8 cellular contexts compared by ENCODE assay signal in genomic region chr15:45022871-45023658, GRCh38. TPM values are rescaled to one million over a fixed set of nuclear protein-coding genes. Genes with fewer than 3 reads are reported as not detected.
DNase-seq lines count a peak whose midpoint lies in the region; ATAC-seq, FAIRE-seq and TF ChIP-seq lines count a peak whose summit lies in the region.

Gene SORD (plus strand): TSS chr15:45023195. CDS start chr15:45023284, 89 bp downstream.

- TF ChIP-seq CTCF in WERI-Rb-1 (IDR thresholded peaks at IDR 0.05; ENCODE audit: low read depth, low read length) (no peak), mammary epithelial cell (conservative IDR thresholded peaks at IDR 0.05 in 1 of 2, IDR thresholded peaks at IDR 0.05 in 1 of 2; ENCODE audit: extremely low read depth in 1 of 2, insufficient read depth in 1 of 2, low read depth in 1 of 2, low read length in 2 of 2) (no peak)

- FAIRE-seq in small intestine (lab: Jason Lieb, UNC), result no peak

- H3K27me3 ChIP-seq in ACC112 (ENCODE audit: insufficient read depth, low read length), result peaks cover 21% of the 10 kb centered on the region
- no peaks in the 10 kb centered on the region for H3K27me3 ChIP-seq in WERI-Rb-1 (ENCODE audit: insufficient read depth, low read depth, severe bottlenecking)
- H3K27me3 ChIP-seq in mammary epithelial cell (ENCODE audit: insufficient read depth, low read length), result no peaks in the 10 kb centered on the region
- H3K27me3 ChIP-seq in small intestine (ENCODE audit: control insufficient read depth in 2 of 2, insufficient read depth in 2 of 2, low read length in 2 of 2), result no peaks in the 10 kb centered on the region

- H3K4me3 ChIP-seq in ACC112 (ENCODE audit: low read depth, low read length), result peak within 1 kb of the TSS; percentile 91
- H3K4me3 ChIP-seq in WERI-Rb-1 (ENCODE audit: low read depth, low read length), result peak within 1 kb of the TSS; percentile 90
- peak within 1 kb of the TSS; percentile 79 to 80 (median 79) for H3K4me3 ChIP-seq in mammary epithelial cell (replicated peaks in 1 of 3; ENCODE audit: insufficient read depth in 1 of 3, low read depth in 2 of 3, low read length in 3 of 3)
- H3K4me3 ChIP-seq in small intestine (ENCODE audit: low read depth in 1 of 2, low read length in 2 of 2), result peak within 1 kb of the TSS; percentile 71 to 75

- H3K36me3 ChIP-seq in ACC112 (ENCODE audit: insufficient read depth, low read length) (peaks cover 8% of the 10 kb centered on the region; the same call in 1 of the 2 replicates), WERI-Rb-1 (no peaks in the 10 kb centered on the region; the same call in 1 of the 2 replicates), mammary epithelial cell (ENCODE audit: insufficient read depth, low read length) (no peaks in the 10 kb centered on the region), small intestine (ENCODE audit: control insufficient read depth in 2 of 2, insufficient read depth in 2 of 2, low read length in 2 of 2) (no peaks in the 10 kb centered on the region)

- peak; percentile 73 for DNase-seq in NCI-H2196 (lab: John Stamatoyannopoulos, UW; ENCODE audit: unreplicated experiment)
- DNase-seq in WERI-Rb-1, result peak; percentile 95
- DNase-seq in mammary epithelial cell, result peak; percentile 73
- peak; percentile 99 for DNase-seq in iPS-NIHi11 (ENCODE audit: low spot score)
- DNase-seq in small intestine, result peak; percentile 93

- peak within 1 kb of the TSS; percentile 89 for H2AFZ ChIP-seq in ACC112 (ENCODE audit: low read length, unreplicated experiment)
- peak within 1 kb of the TSS; percentile 99 for H2AFZ ChIP-seq in mammary epithelial cell (ENCODE audit: low read depth, low read length)

- ATAC-seq in GM18867 (IDR thresholded peaks at IDR 0.05; ENCODE audit: unreplicated experiment), result peak; percentile 97
- ATAC-seq in HG03097 (IDR thresholded peaks at IDR 0.05; ENCODE audit: low FRiP score, unreplicated experiment), result peak; percentile 88

- intact Hi-C loops in mammary epithelial cell (cut with micrococcal nuclease), result no loop called here

- in situ Hi-C loops in mammary epithelial cell (cut with MboI; ENCODE audit: low sequenced_read_pairs in 2 of 2), result no loop called here

- peak within 1 kb of the TSS; percentile 96 for H3K4me2 ChIP-seq in mammary epithelial cell (ENCODE audit: insufficient read depth, low read depth, low read length)

- H3K27ac ChIP-seq in ACC112 (ENCODE audit: low read depth, low read length) (peak within 1 kb of the TSS; percentile 23; the same call in 1 of the 2 replicates), WERI-Rb-1 (peak within 1 kb of the TSS; percentile 86), mammary epithelial cell (ENCODE audit: insufficient read depth, low read depth, low read length) (peak within 1 kb of the TSS; percentile 42), small intestine (ENCODE audit: low read depth in 1 of 2, low read length in 1 of 2) (peak within 1 kb of the TSS; percentile 34 to 47)

- CTCF ChIA-PET in mammary epithelial cell (lab: Charles Lee; ENCODE audit: low non-redundant PET), result interaction anchor here (0.5 kb wide), 1 partner anchor 146 kb away, joined by 5 read pairs; no protein-coding TSS in a partner anchor

- H3K4me1 ChIP-seq in ACC112 (ENCODE audit: control insufficient read depth, insufficient read depth, low read length, unreplicated experiment), result peaks cover 8% of the 10 kb centered on the region
- H3K4me1 ChIP-seq in mammary epithelial cell (ENCODE audit: insufficient read depth, low read length), result peaks cover 11% of the 10 kb centered on the region
- H3K4me1 ChIP-seq in small intestine (ENCODE audit: control insufficient read depth in 2 of 2, insufficient read depth in 1 of 2, low read depth in 1 of 2, low read length in 1 of 2), result peaks cover 0 to 4% of the 10 kb centered on the region in 2 donors

- H3K79me2 ChIP-seq in ACC112 (ENCODE audit: control insufficient read depth, insufficient read depth, low read length, unreplicated experiment), result peaks cover 23% of the 10 kb centered on the region
- H3K79me2 ChIP-seq in mammary epithelial cell (ENCODE audit: insufficient read depth, low read length), result peaks cover 12% of the 10 kb centered on the region

- no TSS peak for BruUV-seq in mammary epithelial cell (replicated peaks; lab: Mats Ljungman, UMichigan)

- peak within 1 kb of the TSS; percentile 23 for H3K9ac ChIP-seq in mammary epithelial cell (ENCODE audit: insufficient read depth, low read length)

- H3K9me3 ChIP-seq in WERI-Rb-1 (ENCODE audit: severe bottlenecking) (no peaks in the 10 kb centered on the region), mammary epithelial cell (replicated peaks; ENCODE audit: insufficient read depth, low read length) (no peaks in the 10 kb centered on the region), small intestine (ENCODE audit: control insufficient read depth, low read depth) (no peaks in the 10 kb centered on the region)

- 6% methylated on average over 6 of the region's 48 CpGs for WGBS in mammary epithelial cell (ENCODE audit: low coverage, missing lambda C conversion rate)
- WGBS in small intestine, 3 donors, result 1% methylated on average over 42 to 48 of the region's 48 CpGs

- H4K20me1 ChIP-seq in mammary epithelial cell (ENCODE audit: insufficient read depth, low read length), result no peaks in the 10 kb centered on the region

- dilution Hi-C loops in mammary epithelial cell (cut with HindIII; ENCODE audit: low sequenced_read_pairs), result no loop called here

RNA-seq across cellular contexts. Expression of gene SORD, which starts in this region (rescaled TPM):
- 10 to 100 TPM; 18.7 to 25.7 TPM for total RNA-seq in mammary epithelial cell
- polyA plus RNA-seq in mammary epithelial cell (37.7 TPM), small intestine (10 to 100 TPM; 13.4 to 39.6 (median 13.5) TPM)
- polyA minus RNA-seq in mammary epithelial cell, result 26.8 TPM

Comparison
In these comparisons a context has a peak if more than half of its experiments do, and no peak if none do; other contexts are left out.
1. Peak in every context shown above with its lines: DNase-seq, ATAC-seq, H3K4me3 ChIP-seq and H3K27ac ChIP-seq.
2. H3K27ac ChIP-seq: peak in every context shown above with its lines; median percentile 86 in WERI-Rb-1; 42 in mammary epithelial cell; 40 in small intestine; 23 in ACC112.